Comparison of ENCODE assay signal across 26 cellular contexts in genomic region chr19:31332096-31332495, GRCh38. TPM values are rescaled to one million over a fixed set of nuclear protein-coding genes. Genes with fewer than 3 reads are reported as not detected.
DNase-seq lines count a peak whose midpoint lies in the region; FAIRE-seq and TF ChIP-seq lines count a peak whose summit lies in the region.
"Had no signal": no experiment of that assay in that cellular context is flagged by ENCODE, and none has a peak within 500 bp of the region (broad histone marks: within the 10 kb centered on the region; RNA-seq: fewer than 3 reads in every experiment).

No MANE protein-coding gene starts in this region.

- no peaks in the 10 kb centered on the region for H4K20me1 ChIP-seq in hepatocyte (ENCODE audit: insufficient read depth, poor library complexity, severe bottlenecking)
- H4K20me1 ChIP-seq in smooth muscle cell (ENCODE audit: low read depth) = peaks cover 82% of the 10 kb centered on the region

- H3K27me3 Mint-ChIP-seq in activated T-cell treated with anti-CD3 and anti-CD28 coated beads, Interleukin-2, amount 50 U/mL, for 24 hours = peaks cover 14% of the 10 kb centered on the region
- H3K27me3 Mint-ChIP-seq: activated B cell treated with CpG ODN at 0.5 μM for 24 hours had no signal

- FAIRE-seq in HTR-8/SVneo (lab: Jason Lieb, UNC) = no peak
- FAIRE-seq: G401.6 had no signal

- TF ChIP-seq CTCF in hepatocyte (IDR thresholded peaks at IDR 0.05; ENCODE audit: poor library complexity) = no peak
- TF ChIP-seq CTCF in smooth muscle cell (IDR thresholded peaks at IDR 0.05; ENCODE audit: borderline replicate concordance, insufficient read depth, poor library complexity, severe bottlenecking) = no peak

- no peak overlapping the region for H2AFZ ChIP-seq in hepatocyte
- H2AFZ ChIP-seq in smooth muscle cell (ENCODE audit: low read depth) = no peak overlapping the region

- DNase-seq in ELR (ENCODE audit: low read depth) = peak; percentile 41
- DNase-seq in amniotic epithelial cell (ENCODE audit: low read depth) = peak; percentile 77
- DNase-seq in hepatocyte (ENCODE audit: low spot score) = no peak
- DNase-seq in smooth muscle cell (lab: John Stamatoyannopoulos, UW; ENCODE audit: unreplicated experiment) = no peak
- DNase-seq in activated T-cell treated with anti-CD3 and anti-CD28 coated beads, Interleukin-2, amount 50 U/mL, for 24 hours = no peak
- no peak for DNase-seq in HTR-8/SVneo (ENCODE audit: insufficient read length, low spot score)
- no peak for DNase-seq in NOMO-1 treated with dmso at 0.1 percent for 144 hours (lab: John Stamatoyannopoulos, UW; ENCODE audit: unreplicated experiment)
- DNase-seq: activated B cell treated with CpG ODN at 0.5 μM for 24 hours; activated CD8-positive, alpha-beta T cell treated with anti-CD3 and anti-CD28 coated beads for 36 hours; activated naive CD4-positive, alpha-beta T cell; activated T-cell treated with anti-CD3 and anti-CD28 coated beads for 4 hours; amygdala; CD4-positive, CD25-positive, alpha-beta regulatory T cell; DMS 273 treated with DMSO at 0.1 percent for 48 hours; gastrocnemius medialis; naive thymus-derived CD4-positive, alpha-beta T cell; NCI-H2171 treated with DMSO at 0.1 percent for 48 hours; NCI-H526 treated with DMSO at 0.1 percent for 48 hours; occipital lobe; right lobe of liver; stimulated activated CD8-positive, alpha-beta memory T cell treated with anti-CD3 and anti-CD28 coated beads, Interleukin-4, amount 100 ng/mL, for 48 hours; T-helper 9 cell had no signal

- H3K36me3 Mint-ChIP-seq in activated T-cell treated with anti-CD3 and anti-CD28 coated beads, Interleukin-2, amount 50 U/mL, for 24 hours (ENCODE audit: low read depth) = no peaks in the 10 kb centered on the region
- H3K36me3 Mint-ChIP-seq: CD4-positive, CD25-positive, alpha-beta regulatory T cell; naive thymus-derived CD4-positive, alpha-beta T cell had no signal

- H3K4me3 ChIP-seq in hepatocyte (no peak overlapping the region), smooth muscle cell (no peak overlapping the region)
- H3K4me3 ChIP-seq: cardiac muscle cell, gastrocnemius medialis, lung, right lobe of liver had no signal

- H3K9me2 ChIP-seq in hepatocyte (replicated peaks; ENCODE audit: insufficient read depth) = no peaks in the 10 kb centered on the region

- H3K27ac Mint-ChIP-seq in activated T-cell treated with anti-CD3 and anti-CD28 coated beads, Interleukin-2, amount 50 U/mL, for 24 hours = no peak overlapping the region
- H3K27ac Mint-ChIP-seq: activated B cell treated with CpG ODN at 0.5 μM for 24 hours; activated CD8-positive, alpha-beta T cell treated with anti-CD3 and anti-CD28 coated beads for 36 hours; naive thymus-derived CD4-positive, alpha-beta T cell had no signal

- peaks cover 3% of the 10 kb centered on the region for H3F3A ChIP-seq in smooth muscle cell (ENCODE audit: low read depth)

- no peak overlapping the region for H3K4me3 Mint-ChIP-seq in activated T-cell treated with anti-CD3 and anti-CD28 coated beads, Interleukin-2, amount 50 U/mL, for 24 hours
- H3K4me3 Mint-ChIP-seq: activated B cell treated with CpG ODN at 0.5 μM for 24 hours; activated CD8-positive, alpha-beta T cell treated with anti-CD3 and anti-CD28 coated beads for 36 hours; CD4-positive, CD25-positive, alpha-beta regulatory T cell; naive thymus-derived CD4-positive, alpha-beta T cell had no signal

- H3K4me1 Mint-ChIP-seq in activated T-cell treated with anti-CD3 and anti-CD28 coated beads, Interleukin-2, amount 50 U/mL, for 24 hours (ENCODE audit: low read depth) = peaks cover 4% of the 10 kb centered on the region
- H3K4me1 Mint-ChIP-seq: activated B cell treated with CpG ODN at 0.5 μM for 24 hours had no signal

- 34% methylated on average over 8 of the region's 8 CpGs for WGBS in hepatocyte (ENCODE audit: low lambda C conversion rate, missing lambda C conversion rate)
- 28% methylated on average over 8 of the region's 8 CpGs for WGBS in smooth muscle cell (ENCODE audit: low lambda C conversion rate)

- no peak overlapping the region for H3K9ac ChIP-seq in smooth muscle cell (ENCODE audit: low read depth)
- H3K9ac ChIP-seq: KMS-11 had no signal

- H3K9me3 ChIP-seq in hepatocyte (ENCODE audit: low read depth) = no peaks in the 10 kb centered on the region
- no peaks in the 10 kb centered on the region for H3K9me3 ChIP-seq in smooth muscle cell (replicated peaks; ENCODE audit: low read depth)
- H3K9me3 ChIP-seq: gastrocnemius medialis, right lobe of liver had no signal

- H3K4me2 ChIP-seq in hepatocyte = peak overlapping the region; percentile 50
- H3K4me2 ChIP-seq in smooth muscle cell = peak overlapping the region; percentile 71
- H3K4me2 ChIP-seq: KMS-11 had no signal

- no peaks in the 10 kb centered on the region for H3K27me3 ChIP-seq in hepatocyte
- no peaks in the 10 kb centered on the region for H3K27me3 ChIP-seq in smooth muscle cell (ENCODE audit: low read depth)
- H3K27me3 ChIP-seq: right lobe of liver had no signal

- H3K79me2 ChIP-seq in hepatocyte = peaks cover 68% of the 10 kb centered on the region
- peaks cover 98% of the 10 kb centered on the region for H3K79me2 ChIP-seq in smooth muscle cell (ENCODE audit: low read depth)

- H3K4me1 ChIP-seq in hepatocyte (ENCODE audit: insufficient read depth) = peaks cover 19% of the 10 kb centered on the region
- peaks cover 14% of the 10 kb centered on the region for H3K4me1 ChIP-seq in smooth muscle cell (ENCODE audit: low read depth)
- H3K4me1 ChIP-seq: gastrocnemius medialis, right lobe of liver had no signal

- H3K36me3 ChIP-seq in hepatocyte (replicated peaks; ENCODE audit: insufficient read depth, low read depth) = no peaks in the 10 kb centered on the region
- H3K36me3 ChIP-seq in smooth muscle cell (ENCODE audit: low read depth) = no peaks in the 10 kb centered on the region
- H3K36me3 ChIP-seq: cardiac muscle cell, gastrocnemius medialis, right lobe of liver had no signal

- H3K9me3 Mint-ChIP-seq in activated T-cell treated with anti-CD3 and anti-CD28 coated beads, Interleukin-2, amount 50 U/mL, for 24 hours = no peaks in the 10 kb centered on the region
- H3K9me3 Mint-ChIP-seq: activated B cell treated with CpG ODN at 0.5 μM for 24 hours; activated CD8-positive, alpha-beta T cell treated with anti-CD3 and anti-CD28 coated beads for 36 hours; naive thymus-derived CD4-positive, alpha-beta T cell had no signal

- peak overlapping the region; percentile 55 for H3K27ac ChIP-seq in hepatocyte
- H3K27ac ChIP-seq in smooth muscle cell (ENCODE audit: low read depth) = peak overlapping the region; percentile 60
- H3K27ac ChIP-seq: cardiac muscle cell, gastrocnemius medialis, KMS-11, right lobe of liver had no signal

RNA-seq across cellular contexts. Expression of gene TSHZ3, which starts 17.1 kb away (rescaled TPM):
- 4.9 and 5.7 TPM in 2 replicates for total RNA-seq in hepatocyte
- 5.3 and 5.7 TPM in 2 replicates for polyA plus RNA-seq in hepatocyte
- total RNA-seq in smooth muscle cell = 19.6 and 23.7 TPM in 2 replicates
- 20.5 and 21.8 TPM in 2 replicates for polyA plus RNA-seq in smooth muscle cell
- total RNA-seq: activated B cell treated with CpG ODN at 0.5 μM for 24 hours had no signal

Comparison
In these comparisons a context has a peak if more than half of its experiments do, and no peak if none do; other contexts are left out.
1. DNase-seq: peak in ELR (single experiment) and amniotic epithelial cell (single experiment); none in hepatocyte (single experiment), smooth muscle cell (single experiment), activated T-cell treated with anti-CD3 and anti-CD28 coated beads, Interleukin-2, amount 50 U/mL, for 24 hours (single experiment), HTR-8/SVneo (single experiment) and NOMO-1 treated with dmso at 0.1 percent for 144 hours (single experiment).